8 cellular contexts compared by ENCODE assay signal in the genomic region with DNA sequence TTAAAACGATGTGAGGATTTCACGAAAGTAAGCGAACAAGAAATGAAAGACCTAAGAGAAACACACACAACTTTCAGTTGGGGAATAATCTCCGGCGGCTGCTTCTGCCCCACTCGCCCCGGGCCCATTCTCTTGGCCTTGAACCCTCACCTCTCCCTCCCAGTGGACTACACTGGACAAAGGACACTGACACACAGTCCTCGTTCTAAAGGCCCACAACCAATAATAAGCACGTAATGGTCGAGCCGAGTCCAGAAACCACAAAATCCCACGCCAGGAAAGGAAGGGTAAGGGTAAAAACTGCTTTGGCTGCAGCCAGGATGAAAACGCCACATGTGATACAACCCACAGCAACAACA. TPM values are rescaled to one million over a fixed set of nuclear protein-coding genes. Genes with fewer than 3 reads are reported as not detected.
DNase-seq lines count a peak whose midpoint lies in the region; ATAC-seq, FAIRE-seq and TF ChIP-seq lines count a peak whose summit lies in the region.

No MANE protein-coding gene starts in this region.

- no peaks in the 10 kb centered on the region for H3K36me3 ChIP-seq in colonic mucosa

- ATAC-seq in naive B cell (ENCODE audit: low read depth in 2 of 2) (no peak), GM19324 (IDR thresholded peaks at IDR 0.05; ENCODE audit: low FRiP score, unreplicated experiment) (no peak)

- no peaks in the 10 kb centered on the region for H3K27me3 Mint-ChIP-seq in IgD-negative memory B cell
- H3K27me3 Mint-ChIP-seq in naive B cell, result peaks cover 0 to 4% (median 0%) of the 10 kb centered on the region in 3 donors

- no peaks in the 10 kb centered on the region for H3K27me3 ChIP-seq in colonic mucosa

- peaks cover 10% of the 10 kb centered on the region for H3K4me1 ChIP-seq in colonic mucosa

- FAIRE-seq in GM12891 (lab: Jason Lieb, UNC), result no peak

- peak overlapping the region; percentile 75 to 99 for H3K9ac ChIP-seq in colonic mucosa (ENCODE audit: low read depth in 2 of 2, low read length in 2 of 2)

- TF ChIP-seq CTCF in colonic mucosa (IDR thresholded peaks at IDR 0.05), result no peak

- H3K27ac Mint-ChIP-seq in IgD-negative memory B cell (peak overlapping the region; percentile 98 to 100 (median 99)), naive B cell (peak overlapping the region; percentile 96 to 99 (median 98))

- H3K4me3 Mint-ChIP-seq in IgD-negative memory B cell (peak overlapping the region; percentile 97 to 99 (median 99)), naive B cell (peak overlapping the region; percentile 97 to 99 (median 98))

- intact Hi-C loops in colonic mucosa (cut with DNase I), result no loop called here

- no peak for TF ChIP-seq POLR2A in GM12891 (IDR thresholded peaks at IDR 0.05; ENCODE audit: low read depth, low read length)

- peak overlapping the region; percentile 88 for H3K27ac ChIP-seq in colonic mucosa

- peak; percentile 34 for DNase-seq in ELF-1 (ENCODE audit: low read depth, low spot score)
- peak; percentile 32 for DNase-seq in colonic mucosa
- DNase-seq in naive B cell, result no peak
- no peak for DNase-seq in DMS 273 treated with DMSO at 0.1 percent for 48 hours (lab: John Stamatoyannopoulos, UW)
- no peak for DNase-seq in DMS 273 (lab: John Stamatoyannopoulos, UW; ENCODE audit: unreplicated experiment)
- no peak for DNase-seq in GM12891 (ENCODE audit: insufficient read length, low spot score)

- peaks cover 2% of the 10 kb centered on the region for H3K36me3 Mint-ChIP-seq in IgD-negative memory B cell
- no peaks in the 10 kb centered on the region for H3K36me3 Mint-ChIP-seq in naive B cell

- no peaks in the 10 kb centered on the region for H3K9me3 Mint-ChIP-seq in IgD-negative memory B cell
- no peaks in the 10 kb centered on the region for H3K9me3 Mint-ChIP-seq in naive B cell

- peaks cover 6 to 34% (median 27%) of the 10 kb centered on the region in 3 donors for H3K4me1 Mint-ChIP-seq in IgD-negative memory B cell
- H3K4me1 Mint-ChIP-seq in naive B cell, result peaks cover 15 to 39% (median 27%) of the 10 kb centered on the region in 3 donors

- H3K4me3 ChIP-seq in colonic mucosa, result peak overlapping the region; percentile 82

- H3K9me3 ChIP-seq in colonic mucosa, result no peaks in the 10 kb centered on the region

TF ChIP-seq in GM12891, 5 proteins besides CTCF, POLR2A, EP300 and RAD21:
- TF ChIP-seq POLR2AphosphoS5 (IDR thresholded peaks at IDR 0.05; ENCODE audit: low read depth, low read length) (no peak), POU2F2 (IDR thresholded peaks at IDR 0.05; ENCODE audit: low read depth, low read length) (no peak)

RNA-seq across cellular contexts. Expression of a gene that starts 0.5 kb away (rescaled TPM):
- polyA plus RNA-seq in IgD-negative memory B cell (105 TPM), naive B cell (ENCODE audit: low read depth in 6 of 6) (100 to 1,000 TPM in 5 of 6 donors, 10 to 100 TPM in 1; 67.4 to 180 (median 148) TPM)
- total RNA-seq in colonic mucosa, result 10 to 100 TPM; 29.1 to 31.9 TPM
- polyA plus RNA-seq in GM12891 (2012; ENCODE audit: low read depth, missing spikeins), result 7.4 TPM

RNA-seq across cellular contexts. Expression of a gene that starts 18.1 kb away (rescaled TPM):
- polyA plus RNA-seq in IgD-negative memory B cell (11.1 TPM), naive B cell (ENCODE audit: low read depth in 6 of 6) (10 to 100 TPM in 4 of 6 donors, 1 to 10 TPM in 2; 6.3 to 16.6 (median 11.2) TPM)
- 10 to 100 TPM; 26.5 to 27.0 TPM for total RNA-seq in colonic mucosa
- 11.7 TPM for polyA plus RNA-seq in GM12891 (2012; ENCODE audit: low read depth, missing spikeins)

Comparison
In these comparisons a context has a peak if more than half of its experiments do, and no peak if none do; other contexts are left out.
1. DNase-seq: peak in ELF-1 (single experiment) and colonic mucosa (single experiment); none in naive B cell (single experiment), DMS 273 treated with DMSO at 0.1 percent for 48 hours (single experiment), DMS 273 (single experiment) and GM12891 (single experiment).